Comparison of ENCODE assay signal across 9 cellular contexts in genomic region chr10:4127518-4128315, GRCh38.
DNase-seq lines count a peak whose midpoint lies in the region; ATAC-seq, FAIRE-seq and TF ChIP-seq lines count a peak whose summit lies in the region.
"Had no signal": no experiment of that assay in that cellular context is flagged by ENCODE, and none has a peak within 500 bp of the region (broad histone marks: within the 10 kb centered on the region; RNA-seq: fewer than 3 reads in every experiment).

No MANE protein-coding gene starts in this region.

- CTCF ChIA-PET in activated CD8-positive, alpha-beta T cell treated with anti-CD3 and anti-CD28 coated beads, Interleukin-2, amount 10 ng/mL, durations not matched to agents 7 days and 5 days (lab: Charles Lee) = interaction anchor here (0.6 to 1.2 kb wide), 4 partner anchors 9 to 145 kb away, joined by 3 to 4 read pairs (median 3); no protein-coding TSS in a partner anchor

- ATAC-seq in GM19324 (IDR thresholded peaks at IDR 0.05; ENCODE audit: low FRiP score, unreplicated experiment) (peak; percentile 48), HG03175 (IDR thresholded peaks at IDR 0.05; ENCODE audit: unreplicated experiment) (peak; percentile 73)
- ATAC-seq in activated CD8-positive, alpha-beta T cell treated with anti-CD3 and anti-CD28 coated beads, Interleukin-2, amount 10 ng/mL, durations not matched to agents 7 days and 5 days = no peak

- FAIRE-seq in kidney (lab: Jason Lieb, UNC) = no peak
- FAIRE-seq: islet of Langerhans had no signal

- intact Hi-C loops in kidney (cut with DNase I) = no loop called here

- no peak for TF ChIP-seq CTCF in GM13976 (IDR thresholded peaks at IDR 0.05; ENCODE audit: borderline replicate concordance, control extremely low read depth, extremely low read depth, insufficient read depth, missing control alignments)
- no peak for TF ChIP-seq CTCF in kidney (IDR thresholded peaks at IDR 0.05; ENCODE audit: borderline replicate concordance, extremely low read depth, insufficient read depth)

- peaks cover 50% of the 10 kb centered on the region for H3K36me3 Mint-ChIP-seq in activated CD8-positive, alpha-beta T cell treated with anti-CD3 and anti-CD28 coated beads, Interleukin-2, amount 10 ng/mL, durations not matched to agents 7 days and 5 days (ENCODE audit: low read depth)

- no peaks in the 10 kb centered on the region for H3K27me3 ChIP-seq in BLaER1

- H3K9ac ChIP-seq in BLaER1 (no peak overlapping the region), kidney (ENCODE audit: low read length in 2 of 2) (no peak overlapping the region)

- peak overlapping the region; percentile 54 for H3K4me2 ChIP-seq in BLaER1

- peak overlapping the region; percentile 41 for H3K27ac Mint-ChIP-seq in activated CD8-positive, alpha-beta T cell treated with anti-CD3 and anti-CD28 coated beads, Interleukin-2, amount 10 ng/mL, durations not matched to agents 7 days and 5 days

- H3K4me3 ChIP-seq in BLaER1 = no peak overlapping the region
- H3K4me3 ChIP-seq in kidney (ENCODE audit: low read length in 2 of 2) = no peak overlapping the region

- POLR2A ChIA-PET in activated CD8-positive, alpha-beta T cell treated with anti-CD3 and anti-CD28 coated beads, Interleukin-2, amount 10 ng/mL, durations not matched to agents 7 days and 5 days (lab: Charles Lee) = interaction anchor here (1.3 kb wide), 1 partner anchor 342 kb away, joined by 7 read pairs; the partner anchor contains the start of gene KLF6

- no peak for DNase-seq in activated CD8-positive, alpha-beta T cell treated with anti-CD3 and anti-CD28 coated beads, Interleukin-2, amount 10 ng/mL, durations not matched to agents 7 days and 5 days
- peak; percentile 70 for DNase-seq in pulmonary artery endothelial cell (ENCODE audit: low read depth, low spot score)
- DNase-seq in stimulated activated CD4-positive, alpha-beta T cell treated with anti-CD3 and anti-CD28 coated beads, Interleukin-4, amount 100 ng/mL, for 4 hours = no peak
- no peak for DNase-seq in GM13976 (ENCODE audit: low spot score)
- DNase-seq in kidney = no peak

- peaks cover 37% of the 10 kb centered on the region for H3K4me1 Mint-ChIP-seq in activated CD8-positive, alpha-beta T cell treated with anti-CD3 and anti-CD28 coated beads, Interleukin-2, amount 10 ng/mL, durations not matched to agents 7 days and 5 days (ENCODE audit: low read depth)

- peaks cover 34% of the 10 kb centered on the region for H3K9me3 ChIP-seq in BLaER1
- H3K9me3 ChIP-seq in kidney (ENCODE audit: control insufficient read depth in 1 of 2, low read length in 2 of 2) = peaks cover 0 to 9% of the 10 kb centered on the region in 2 donors

- peak overlapping the region; percentile 43 for H3K27ac ChIP-seq in BLaER1
- no peak overlapping the region for H3K27ac ChIP-seq in kidney (ENCODE audit: low read depth in 2 of 2, low read length in 2 of 2)

- in situ Hi-C loops in GM13976 (cut with MboI; ENCODE audit: low sequenced_read_pairs, unreplicated experiment) = no loop called here

- H4K20me1 ChIP-seq in BLaER1 = no peaks in the 10 kb centered on the region

- H3K36me3 ChIP-seq in BLaER1 (no peaks in the 10 kb centered on the region), kidney (ENCODE audit: control insufficient read depth in 1 of 2, insufficient read depth in 2 of 2, low read length in 2 of 2) (no peaks in the 10 kb centered on the region)

- H3K4me3 Mint-ChIP-seq in activated CD8-positive, alpha-beta T cell treated with anti-CD3 and anti-CD28 coated beads, Interleukin-2, amount 10 ng/mL, durations not matched to agents 7 days and 5 days = no peak overlapping the region

- peaks cover 53% of the 10 kb centered on the region for H3K4me1 ChIP-seq in BLaER1
- peaks cover 3 to 5% of the 10 kb centered on the region in 2 donors for H3K4me1 ChIP-seq in kidney (ENCODE audit: control insufficient read depth in 1 of 2, insufficient read depth in 1 of 2, low read depth in 1 of 2, low read length in 2 of 2)

- H3K27me3 Mint-ChIP-seq in activated CD8-positive, alpha-beta T cell treated with anti-CD3 and anti-CD28 coated beads, Interleukin-2, amount 10 ng/mL, durations not matched to agents 7 days and 5 days (ENCODE audit: low read depth) = no peaks in the 10 kb centered on the region

- H3K9me3 Mint-ChIP-seq in activated CD8-positive, alpha-beta T cell treated with anti-CD3 and anti-CD28 coated beads, Interleukin-2, amount 10 ng/mL, durations not matched to agents 7 days and 5 days (ENCODE audit: insufficient read depth) = peaks cover 26% of the 10 kb centered on the region
